26 cellular contexts compared by ENCODE assay signal in genomic region chr2:231163011-231163410, GRCh38. TPM values are rescaled to one million over a fixed set of nuclear protein-coding genes. Genes with fewer than 3 reads are reported as not detected.
A peak's percentile ranks its signal among the peaks of the same experiment; 100 is the strongest.
DNase-seq lines count a peak whose midpoint lies in the region; ATAC-seq, FAIRE-seq and TF ChIP-seq lines count a peak whose summit lies in the region.
"Had no signal": no experiment of that assay in that cellular context is flagged by ENCODE, and none has a peak within 500 bp of the region (broad histone marks: within the 10 kb centered on the region; RNA-seq: fewer than 3 reads in every experiment).

No MANE protein-coding gene starts in this region.

- intact Hi-C loops in activated CD8-positive, alpha-beta T cell treated with anti-CD3 and anti-CD28 coated beads for 36 hours (cut with micrococcal nuclease) = no loop called here
- intact Hi-C loops in transverse colon (cut with DNase I; ENCODE audit: low total_unique reads) = no loop called here

- no peaks in the 10 kb centered on the region for H3K27me3 Mint-ChIP-seq in activated CD8-positive, alpha-beta T cell treated with anti-CD3 and anti-CD28 coated beads for 36 hours
- H3K27me3 Mint-ChIP-seq in activated CD8-positive, alpha-beta T cell treated with anti-CD3 and anti-CD28 coated beads, Interleukin-2, amount 10 ng/mL, durations not matched to agents 7 days and 5 days (ENCODE audit: low read depth) = no peaks in the 10 kb centered on the region
- H3K27me3 Mint-ChIP-seq in astrocyte (ENCODE audit: low read depth, unreplicated experiment) = no peaks in the 10 kb centered on the region
- H3K27me3 Mint-ChIP-seq: CD4-positive, CD25-positive, alpha-beta regulatory T cell had no signal

- H3K4me2 ChIP-seq in astrocyte (ENCODE audit: low read length) = no peak overlapping the region
- H3K4me2 ChIP-seq: neural progenitor cell had no signal

- H3K79me2 ChIP-seq in astrocyte (ENCODE audit: insufficient read depth, low read length) = no peaks in the 10 kb centered on the region

- H3K4me1 Mint-ChIP-seq in activated CD8-positive, alpha-beta T cell treated with anti-CD3 and anti-CD28 coated beads for 36 hours (ENCODE audit: low read depth) = peaks cover 40% of the 10 kb centered on the region
- peaks cover 15% of the 10 kb centered on the region for H3K4me1 Mint-ChIP-seq in activated CD8-positive, alpha-beta T cell treated with anti-CD3 and anti-CD28 coated beads, Interleukin-2, amount 10 ng/mL, durations not matched to agents 7 days and 5 days (ENCODE audit: low read depth)
- peaks cover 41% of the 10 kb centered on the region for H3K4me1 Mint-ChIP-seq in astrocyte (ENCODE audit: low read depth, unreplicated experiment)
- H3K4me1 Mint-ChIP-seq: neural progenitor cell had no signal

- FAIRE-seq in astrocyte (lab: Jason Lieb, UNC) = peak; percentile 5
- FAIRE-seq: bronchial epithelial cell, GM18507 had no signal

- H2AFZ ChIP-seq in astrocyte (ENCODE audit: low read depth, low read length) = no peak overlapping the region
- H2AFZ ChIP-seq: neural progenitor cell had no signal

- no peak for DNase-seq in activated CD8-positive, alpha-beta T cell treated with anti-CD3 and anti-CD28 coated beads for 36 hours
- DNase-seq in activated CD8-positive, alpha-beta T cell treated with anti-CD3 and anti-CD28 coated beads, Interleukin-2, amount 10 ng/mL, durations not matched to agents 7 days and 5 days = no peak
- DNase-seq in astrocyte (ENCODE audit: low read depth) (no peak), transverse colon (no peak), Ammon's horn (ENCODE audit: low spot score) (no peak)
- no peak for DNase-seq in stimulated activated CD4-positive, alpha-beta T cell treated with anti-CD3 and anti-CD28 coated beads, Interleukin-4, amount 100 ng/mL, for 1 hour
- DNase-seq: activated naive CD4-positive, alpha-beta T cell treated with Interleukin-2 at 50 U/mL for 16 hours; CD4-positive, CD25-positive, alpha-beta regulatory T cell; DMS79; effector CD8-positive, alpha-beta T cell; hypothalamus; Karpas-422; kidney glomerular epithelial cell; NCI-H1105 treated with DMSO at 0.1 percent for 48 hours; NCI-H2107; PC-3; stimulated activated CD4-positive, alpha-beta T cell treated with anti-CD3 and anti-CD28 coated beads, Interleukin-1b, Interleukin-23, amount 100 ng/mL, for 48 hours had no signal

- H3K9me3 Mint-ChIP-seq in activated CD8-positive, alpha-beta T cell treated with anti-CD3 and anti-CD28 coated beads for 36 hours = no peaks in the 10 kb centered on the region
- no peaks in the 10 kb centered on the region for H3K9me3 Mint-ChIP-seq in activated CD8-positive, alpha-beta T cell treated with anti-CD3 and anti-CD28 coated beads, Interleukin-2, amount 10 ng/mL, durations not matched to agents 7 days and 5 days (ENCODE audit: insufficient read depth)
- H3K9me3 Mint-ChIP-seq in astrocyte (ENCODE audit: unreplicated experiment) = no peaks in the 10 kb centered on the region
- H3K9me3 Mint-ChIP-seq: CD4-positive, CD25-positive, alpha-beta regulatory T cell; neural progenitor cell had no signal

- H3K9me3 ChIP-seq in astrocyte (ENCODE audit: insufficient read depth, low read depth, low read length) = no peaks in the 10 kb centered on the region
- H3K9me3 ChIP-seq in iPS-20b (ENCODE audit: insufficient read depth, low read depth, low read length) = no peaks in the 10 kb centered on the region
- no peaks in the 10 kb centered on the region for H3K9me3 ChIP-seq in transverse colon

- in situ Hi-C loops in transverse colon (cut with MboI; ENCODE audit: low pct_ligation_motif_present in 1 of 4, low pct_unique_long_range_greater_than_20kb in 1 of 4, low sequenced_read_pairs in 3 of 4) = no loop called here

- H3K9ac ChIP-seq in astrocyte (ENCODE audit: low read length) (peak overlapping the region; percentile 4), iPS-20b (ENCODE audit: low read depth, low read length) (no peak overlapping the region)
- H3K9ac ChIP-seq: neural progenitor cell had no signal

- H3K27me3 ChIP-seq in astrocyte (ENCODE audit: insufficient read depth, low read length) (no peaks in the 10 kb centered on the region), iPS-20b (ENCODE audit: insufficient read depth, low read length) (no peaks in the 10 kb centered on the region), transverse colon (no peaks in the 10 kb centered on the region)
- H3K27me3 ChIP-seq: neural progenitor cell had no signal

- H3K27ac ChIP-seq in astrocyte (ENCODE audit: low read depth, low read length) (peak overlapping the region; percentile 29), iPS-20b (ENCODE audit: low read length) (no peak overlapping the region), transverse colon (peak overlapping the region; percentile 8 to 64 (median 46))
- H3K27ac ChIP-seq: neural progenitor cell had no signal

- TF ChIP-seq CTCF in activated CD8-positive, alpha-beta T cell treated with anti-CD3 and anti-CD28 coated beads for 36 hours (IDR thresholded peaks at IDR 0.05) = no peak
- TF ChIP-seq CTCF in astrocyte (IDR thresholded peaks at IDR 0.05; ENCODE audit: insufficient read depth, low read depth, low read length) (no peak), transverse colon (IDR thresholded peaks at IDR 0.05) (no peak)

- CTCF ChIA-PET in activated CD8-positive, alpha-beta T cell treated with anti-CD3 and anti-CD28 coated beads for 36 hours (lab: Charles Lee) = no interaction called here
- CTCF ChIA-PET in activated CD8-positive, alpha-beta T cell treated with anti-CD3 and anti-CD28 coated beads, Interleukin-2, amount 10 ng/mL, durations not matched to agents 7 days and 5 days (lab: Charles Lee) = interaction anchor here (1.6 kb wide), 1 partner anchor 17 kb away, joined by 4 read pairs; no protein-coding TSS in a partner anchor

- H3K27ac Mint-ChIP-seq in activated CD8-positive, alpha-beta T cell treated with anti-CD3 and anti-CD28 coated beads for 36 hours = peak overlapping the region; percentile 11
- no peak overlapping the region for H3K27ac Mint-ChIP-seq in activated CD8-positive, alpha-beta T cell treated with anti-CD3 and anti-CD28 coated beads, Interleukin-2, amount 10 ng/mL, durations not matched to agents 7 days and 5 days
- H3K27ac Mint-ChIP-seq in astrocyte (ENCODE audit: unreplicated experiment) = peak overlapping the region; percentile 99
- H3K27ac Mint-ChIP-seq: CD4-positive, CD25-positive, alpha-beta regulatory T cell; neural progenitor cell had no signal

- H3K4me1 ChIP-seq in astrocyte (ENCODE audit: insufficient read depth, low read length) (peaks cover 29% of the 10 kb centered on the region), iPS-20b (ENCODE audit: insufficient read depth, low read length) (peaks cover 13% of the 10 kb centered on the region), transverse colon (peaks cover 0 to 33% (median 11%) of the 10 kb centered on the region in 4 donors)
- H3K4me1 ChIP-seq: neural progenitor cell had no signal

- POLR2A ChIA-PET in activated CD8-positive, alpha-beta T cell treated with anti-CD3 and anti-CD28 coated beads for 36 hours (lab: Charles Lee) = no interaction called here
- POLR2A ChIA-PET in activated CD8-positive, alpha-beta T cell treated with anti-CD3 and anti-CD28 coated beads, Interleukin-2, amount 10 ng/mL, durations not matched to agents 7 days and 5 days (lab: Charles Lee) = no interaction called here

- WGBS in transverse colon (ENCODE audit: low coverage in 1 of 2), 2 donors = 94 to 95% methylated on average over 3 of the region's 3 CpGs

- TF ChIP-seq EP300 in transverse colon (IDR thresholded peaks at IDR 0.05; ENCODE audit: low read depth) = no peak

- H3K4me3 ChIP-seq in astrocyte (ENCODE audit: insufficient read depth, low read depth, low read length) = no peak overlapping the region
- peak overlapping the region; percentile 17; the same call in 1 of the 2 replicates for H3K4me3 ChIP-seq in iPS-20b (ENCODE audit: low read length)
- no peak overlapping the region for H3K4me3 ChIP-seq in transverse colon
- H3K4me3 ChIP-seq: neural progenitor cell had no signal

- no peak for ATAC-seq in activated CD8-positive, alpha-beta T cell treated with anti-CD3 and anti-CD28 coated beads for 36 hours
- no peak for ATAC-seq in activated CD8-positive, alpha-beta T cell treated with anti-CD3 and anti-CD28 coated beads, Interleukin-2, amount 10 ng/mL, durations not matched to agents 7 days and 5 days
- ATAC-seq in HG02642 (IDR thresholded peaks at IDR 0.05; ENCODE audit: poor library complexity, unreplicated experiment) = no peak
- ATAC-seq: activated CD4-positive, CD25-positive, alpha-beta regulatory T cell treated with anti-CD3 and anti-CD28 coated beads, Interleukin-2, amount 50 U/mL, for 24 hours; HCT116 had no signal

- H3K4me3 Mint-ChIP-seq in activated CD8-positive, alpha-beta T cell treated with anti-CD3 and anti-CD28 coated beads for 36 hours = no peak overlapping the region
- H3K4me3 Mint-ChIP-seq in activated CD8-positive, alpha-beta T cell treated with anti-CD3 and anti-CD28 coated beads, Interleukin-2, amount 10 ng/mL, durations not matched to agents 7 days and 5 days = no peak overlapping the region
- H3K4me3 Mint-ChIP-seq in astrocyte (ENCODE audit: unreplicated experiment) = no peak overlapping the region
- H3K4me3 Mint-ChIP-seq: CD4-positive, CD25-positive, alpha-beta regulatory T cell; neural progenitor cell had no signal

- H4K20me1 ChIP-seq in astrocyte (ENCODE audit: insufficient read depth, low read length) = no peaks in the 10 kb centered on the region

- H3K36me3 ChIP-seq in astrocyte (ENCODE audit: insufficient read depth, low read length) (peaks cover 26% of the 10 kb centered on the region), iPS-20b (ENCODE audit: insufficient read depth, low read depth, low read length) (peaks cover 74% of the 10 kb centered on the region), transverse colon (peaks cover 0 to 29% (median 10%) of the 10 kb centered on the region in 4 donors)
- H3K36me3 ChIP-seq: neural progenitor cell had no signal

- TF ChIP-seq POLR2A in transverse colon (IDR thresholded peaks at IDR 0.05) = no peak

- H3K36me3 Mint-ChIP-seq in activated CD8-positive, alpha-beta T cell treated with anti-CD3 and anti-CD28 coated beads for 36 hours (ENCODE audit: low read depth) = peaks cover 49% of the 10 kb centered on the region
- H3K36me3 Mint-ChIP-seq in activated CD8-positive, alpha-beta T cell treated with anti-CD3 and anti-CD28 coated beads, Interleukin-2, amount 10 ng/mL, durations not matched to agents 7 days and 5 days (ENCODE audit: low read depth) = peaks cover 50% of the 10 kb centered on the region
- peaks cover 17% of the 10 kb centered on the region for H3K36me3 Mint-ChIP-seq in astrocyte (ENCODE audit: low read depth, unreplicated experiment)

RNA-seq across cellular contexts. Expression of gene ARMC9, which starts 35.4 kb away (rescaled TPM):
- 1 to 10 TPM; 2.0 to 2.2 TPM for total RNA-seq in activated CD8-positive, alpha-beta T cell treated with anti-CD3 and anti-CD28 coated beads for 36 hours
- under 1 TPM; 0.65 to 0.92 TPM for total RNA-seq in activated CD8-positive, alpha-beta T cell treated with anti-CD3 and anti-CD28 coated beads, Interleukin-2, amount 10 ng/mL, durations not matched to agents 7 days and 5 days
- total RNA-seq in astrocyte (42.7 and 52.4 TPM in 2 replicates), transverse colon (10 to 100 TPM; 11.5 to 59.5 (median 14.4) TPM)

RNA-seq across cellular contexts. Expression of gene HTR2B, which starts 38.2 kb away (rescaled TPM):
- total RNA-seq in activated CD8-positive, alpha-beta T cell treated with anti-CD3 and anti-CD28 coated beads for 36 hours = not detected
- not detected for total RNA-seq in activated CD8-positive, alpha-beta T cell treated with anti-CD3 and anti-CD28 coated beads, Interleukin-2, amount 10 ng/mL, durations not matched to agents 7 days and 5 days
- 0.27 TPM in 1 of 2 replicates, not detected in the other for total RNA-seq in astrocyte
- 1 to 10 TPM in 1 of 4 donors, under 1 TPM in 2, not detected in 1; 0.40 to 6.2 (median 0.82) TPM for total RNA-seq in transverse colon
- total RNA-seq: A172, HT-29, PC-3 had no signal
